9 cellular contexts compared by ENCODE assay signal in the genomic region with DNA sequence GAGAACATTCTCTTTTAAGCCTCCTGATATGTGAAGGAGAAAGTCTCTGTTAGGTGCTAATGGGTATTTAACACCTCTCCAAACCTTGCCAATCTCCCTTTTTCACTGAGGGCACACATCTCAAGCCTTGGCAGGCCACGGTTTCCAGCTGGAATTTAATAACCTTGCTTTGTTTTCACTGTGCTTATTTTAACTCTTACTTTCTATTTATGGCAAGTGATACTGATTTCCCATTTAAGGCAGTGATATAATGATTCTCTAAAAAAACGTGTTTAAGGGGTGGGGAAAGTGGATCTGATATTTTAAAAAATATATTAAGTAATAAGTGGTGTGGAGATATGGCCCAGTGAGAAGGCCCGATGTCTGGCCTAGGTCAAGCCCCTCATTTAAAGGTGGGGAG. TPM values are rescaled to one million over a fixed set of nuclear protein-coding genes. Genes with fewer than 3 reads are reported as not detected.
DNase-seq lines count a peak whose midpoint lies in the region; ATAC-seq and TF ChIP-seq lines count a peak whose summit lies in the region.
"Had no signal": no experiment of that assay in that cellular context is flagged by ENCODE, and none has a peak within 500 bp of the region (broad histone marks: within the 10 kb centered on the region; RNA-seq: fewer than 3 reads in every experiment).

No MANE protein-coding gene starts in this region.

- H4K91ac ChIP-seq in H9 (ENCODE audit: insufficient read length, low read depth, low read length), result no peak overlapping the region

- H3K27ac Mint-ChIP-seq in H9 (no peak overlapping the region), naive B cell (no peak overlapping the region)

- no peaks in the 10 kb centered on the region for H3K79me1 ChIP-seq in H9 (ENCODE audit: insufficient read depth, low read depth, low read length, poor library complexity, severe bottlenecking)

- no peak overlapping the region for H3T11ph ChIP-seq in H9 (ENCODE audit: low read length)

- H2BK15ac ChIP-seq in H9 (ENCODE audit: low read depth, low read length), result no peak overlapping the region

- H3K79me2 ChIP-seq in ACC112 (ENCODE audit: control insufficient read depth, insufficient read depth, low read length, unreplicated experiment), result no peaks in the 10 kb centered on the region
- no peaks in the 10 kb centered on the region for H3K79me2 ChIP-seq in H9 (ENCODE audit: insufficient read depth, low read length)

- no peaks in the 10 kb centered on the region for H4K20me1 ChIP-seq in H9 (ENCODE audit: control insufficient read depth, insufficient read depth, insufficient read length)

- H3K23me2 ChIP-seq in H9 (ENCODE audit: insufficient read length, low read depth, low read length, poor library complexity, severe bottlenecking), result peaks cover 8% of the 10 kb centered on the region

- H3K9me3 Mint-ChIP-seq in H9, result no peaks in the 10 kb centered on the region; a peak in 1 of 5 replicates
- peaks cover 0 to 4% (median 2%) of the 10 kb centered on the region in 7 donors for H3K9me3 Mint-ChIP-seq in naive B cell

- no peak overlapping the region for H3K23ac ChIP-seq in H9 (ENCODE audit: insufficient read length, low read depth, low read length)

- H2BK20ac ChIP-seq in H9 (ENCODE audit: low read depth, low read length, poor library complexity, severe bottlenecking), result no peak overlapping the region

- TF ChIP-seq CTCF in H9 (conservative IDR thresholded peaks at IDR 0.05) (no peak), ascending aorta (IDR thresholded peaks at IDR 0.05) (no peak), mucosa of descending colon (IDR thresholded peaks at IDR 0.05) (no peak)

- no peak overlapping the region for H4K5ac ChIP-seq in H9 (ENCODE audit: insufficient read length, low read depth, low read length)

- H3K18ac ChIP-seq in H9 (ENCODE audit: insufficient read length, low read depth, low read length), result no peak overlapping the region

- no peak overlapping the region for H2BK5ac ChIP-seq in H9 (ENCODE audit: insufficient read length, low read length)

- H3K27me3 ChIP-seq in ACC112 (ENCODE audit: insufficient read depth, low read length) (peaks cover 23% of the 10 kb centered on the region), H9 (ENCODE audit: insufficient read depth, low read length) (peaks cover 6% of the 10 kb centered on the region; the same call in 1 of the 2 replicates), ascending aorta (no peaks in the 10 kb centered on the region)

- H2AK5ac ChIP-seq in H9 (ENCODE audit: insufficient read length, low read length), result no peak overlapping the region

- H3K4me1 ChIP-seq in ACC112 (ENCODE audit: control insufficient read depth, insufficient read depth, low read length, unreplicated experiment) (peaks cover 6% of the 10 kb centered on the region), H9 (ENCODE audit: insufficient read depth, low read length) (no peaks in the 10 kb centered on the region; the same call in 1 of the 2 replicates), ascending aorta (peaks cover 10 to 14% of the 10 kb centered on the region in 2 donors), mucosa of descending colon (ENCODE audit: low read depth) (peaks cover 5% of the 10 kb centered on the region)

- intact Hi-C loops in ascending aorta (cut with DNase I) (no loop called here), mucosa of descending colon (cut with DNase I, micrococcal nuclease) (no loop called here)

- DNase-seq in H9 (no peak), ascending aorta (ENCODE audit: low spot score in 2 of 2) (no peak), naive B cell (no peak), mucosa of descending colon (no peak), amniotic stem cell (lab: John Stamatoyannopoulos, UW) (no peak), COR-L47 (lab: John Stamatoyannopoulos, UW) (no peak)
- DNase-seq: foreskin melanocyte had no signal

- H3K4me1 Mint-ChIP-seq in H9 (peaks cover 27 to 34% of the 10 kb centered on the region in 2 experiments), naive B cell (peaks cover 10 to 20% (median 18%) of the 10 kb centered on the region in 3 donors)

- H2BK12ac ChIP-seq in H9 (ENCODE audit: insufficient read length, low read depth, low read length), result no peak overlapping the region

- H3K14ac ChIP-seq in H9 (ENCODE audit: insufficient read depth, low read length), result no peak overlapping the region

- H2BK120ac ChIP-seq in H9 (ENCODE audit: low read depth, low read length, poor library complexity, severe bottlenecking), result no peak overlapping the region

- H3K36me3 Mint-ChIP-seq in H9 (ENCODE audit: insufficient read depth in 1 of 3, low read depth in 3 of 3) (no peaks in the 10 kb centered on the region), naive B cell (peaks cover 0 to 13% of the 10 kb centered on the region in 2 donors)

- H3K56ac ChIP-seq in H9 (ENCODE audit: insufficient read length, low read depth, low read length), result no peak overlapping the region

- H3K27ac ChIP-seq in ACC112 (ENCODE audit: low read depth, low read length) (no peak overlapping the region), H9 (ENCODE audit: insufficient read length, low read depth, low read length) (no peak overlapping the region), ascending aorta (peak overlapping the region; percentile 77 to 84)

- H3K4me3 ChIP-seq in ACC112 (ENCODE audit: low read depth, low read length), result peak overlapping the region; percentile 71; the same call in 1 of the 2 replicates
- H3K4me3 ChIP-seq in ascending aorta, result peak overlapping the region; percentile 66 to 71
- no peak overlapping the region for H3K4me3 ChIP-seq in mucosa of descending colon

- no peaks in the 10 kb centered on the region for H3K9me3 ChIP-seq in H9 (ENCODE audit: control insufficient read depth, low read depth, low read length)
- H3K9me3 ChIP-seq in ascending aorta, result no peaks in the 10 kb centered on the region
- no peaks in the 10 kb centered on the region for H3K9me3 ChIP-seq in mucosa of descending colon

- H3K36me3 ChIP-seq in ACC112 (ENCODE audit: insufficient read depth, low read length) (no peaks in the 10 kb centered on the region), ascending aorta (no peaks in the 10 kb centered on the region), mucosa of descending colon (ENCODE audit: low read depth) (no peaks in the 10 kb centered on the region)

- H3K4me2 ChIP-seq in H9 (ENCODE audit: insufficient read depth, insufficient read length, low read length), result peak overlapping the region; percentile 54

- H3K4ac ChIP-seq in H9 (ENCODE audit: low read depth, low read length), result no peak overlapping the region

- ATAC-seq in naive B cell (ENCODE audit: low read depth in 2 of 2), result no peak
- no peak for ATAC-seq in mucosa of descending colon
- ATAC-seq in GM18502 (IDR thresholded peaks at IDR 0.05; ENCODE audit: poor library complexity, unreplicated experiment), result no peak

- H3K27me3 Mint-ChIP-seq in H9 (ENCODE audit: low read depth), result peaks cover 48% of the 10 kb centered on the region
- H3K27me3 Mint-ChIP-seq in naive B cell, result peaks cover 27 to 57% (median 49%) of the 10 kb centered on the region in 3 donors

- 100% methylated on average over 1 of the region's 3 CpGs for WGBS in H9 (ENCODE audit: extremely low coverage, insufficient read length, low lambda C conversion rate)

- no peak overlapping the region for H3K9ac ChIP-seq in H9 (ENCODE audit: extremely low read depth, insufficient read length, low read length)

- H3K4me3 Mint-ChIP-seq in H9 (peak overlapping the region; percentile 51 to 71), naive B cell (peak overlapping the region; percentile 55 to 82 (median 70))

- H2AFZ ChIP-seq in ACC112 (ENCODE audit: low read length, unreplicated experiment) (no peak overlapping the region), H9 (ENCODE audit: low read length) (no peak overlapping the region)

- no peak overlapping the region for H4K8ac ChIP-seq in H9 (replicated peaks; ENCODE audit: insufficient read length, low read depth, low read length)

RNA-seq across cellular contexts. Expression of gene RASD2, which starts 1.1 kb away (rescaled TPM):
- total RNA-seq in H9 (2021) (0.42 and 0.53 TPM in 2 replicates), ascending aorta (6.6 TPM), mucosa of descending colon (10 to 100 TPM; 11.7 to 34.0 (median 19.2) TPM)
- not detected for polyA plus RNA-seq in naive B cell (ENCODE audit: low read depth in 6 of 6)

Comparison
In these comparisons a context has a peak if more than half of its experiments do, and no peak if none do; other contexts are left out.
1. H3K27ac ChIP-seq: peak in ascending aorta (2 of 2); none in ACC112 (single experiment) and H9 (single experiment).